In the genomic region with DNA sequence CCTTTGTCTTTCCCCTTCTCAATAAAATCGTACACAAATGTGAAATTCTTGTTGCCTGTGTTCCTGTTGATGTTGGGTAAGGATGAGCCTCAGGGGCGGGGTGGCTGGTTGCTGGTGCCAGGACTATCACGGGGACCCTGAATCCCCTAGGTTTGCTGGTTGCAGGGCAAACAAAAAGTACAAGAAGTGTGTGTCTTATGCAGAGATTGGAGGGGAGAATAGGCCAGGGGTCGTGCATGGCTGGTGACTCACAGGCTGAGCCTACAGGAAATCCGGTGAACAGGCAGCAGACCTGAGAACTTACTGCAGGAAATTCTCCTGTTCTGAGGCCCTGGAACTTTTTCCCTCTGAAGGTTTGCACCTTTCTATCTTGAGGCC, we compare ENCODE assay signal across 11 cellular contexts. TPM values are rescaled to one million over a fixed set of nuclear protein-coding genes. Genes with fewer than 3 reads are reported as not detected.
A peak's percentile ranks its signal among the peaks of the same experiment; 100 is the strongest.
DNase-seq lines count a peak whose midpoint lies in the region; ATAC-seq, FAIRE-seq and TF ChIP-seq lines count a peak whose summit lies in the region.
"Had no signal": no experiment of that assay in that cellular context is flagged by ENCODE, and none has a peak within 500 bp of the region (broad histone marks: within the 10 kb centered on the region; RNA-seq: fewer than 3 reads in every experiment).

No MANE protein-coding gene starts in this region.

- 32 to 41% methylated on average over 5 of the region's 5 CpGs for WGBS in heart right ventricle, 2 donors
- WGBS in pancreas, 2 donors: 52 to 65% methylated on average over 5 of the region's 5 CpGs

- H3K36me3 Mint-ChIP-seq in activated naive CD8-positive, alpha-beta T cell treated with anti-CD3 and anti-CD28 coated beads, Interleukin-2, amount 10 ng/mL, durations not matched to agents 7 days and 5 days: peaks cover 7% of the 10 kb centered on the region

- no peaks in the 10 kb centered on the region for H3K27me3 Mint-ChIP-seq in activated naive CD8-positive, alpha-beta T cell treated with anti-CD3 and anti-CD28 coated beads, Interleukin-2, amount 10 ng/mL, durations not matched to agents 7 days and 5 days

- intact Hi-C loops in heart right ventricle (cut with DNase I): loop anchor here in 1 of 10 donors (2.0 kb wide), 1 partner anchor 14 kb away; no protein-coding TSS in a partner anchor
- intact Hi-C loops in left cardiac atrium (cut with DNase I): no loop called here
- intact Hi-C loops in pancreas (cut with DNase I): no loop called here

- H3K27me3 ChIP-seq in heart right ventricle (peaks cover 0 to 67% (median 37%) of the 10 kb centered on the region in 7 donors), pancreas (peaks cover 0 to 45% (median 2%) of the 10 kb centered on the region in 4 donors)
- no peaks in the 10 kb centered on the region for H3K27me3 ChIP-seq in effector memory CD4-positive, alpha-beta T cell (replicated peaks; ENCODE audit: control insufficient read depth, insufficient read depth, low read length, poor library complexity, severe bottlenecking)

- no peaks in the 10 kb centered on the region for H3K9me3 Mint-ChIP-seq in activated naive CD8-positive, alpha-beta T cell treated with anti-CD3 and anti-CD28 coated beads, Interleukin-2, amount 10 ng/mL, durations not matched to agents 7 days and 5 days

- DNase-seq in heart right ventricle (no peak), left cardiac atrium (no peak), kidney tubule cell (ENCODE audit: low spot score) (peak; percentile 68), pancreas (no peak), 8988T (no peak)
- no peak for DNase-seq in activated naive CD8-positive, alpha-beta T cell treated with anti-CD3 and anti-CD28 coated beads, Interleukin-2, amount 10 ng/mL, durations not matched to agents 7 days and 5 days
- no peak for DNase-seq in effector memory CD4-positive, alpha-beta T cell

- peaks cover 33% of the 10 kb centered on the region for H3K4me1 Mint-ChIP-seq in activated naive CD8-positive, alpha-beta T cell treated with anti-CD3 and anti-CD28 coated beads, Interleukin-2, amount 10 ng/mL, durations not matched to agents 7 days and 5 days

- no peak for FAIRE-seq in pancreas (lab: Jason Lieb, UNC)
- FAIRE-seq: GM18507 had no signal

- H3K9me3 ChIP-seq in heart right ventricle (no peaks in the 10 kb centered on the region), pancreas (no peaks in the 10 kb centered on the region)
- H3K9me3 ChIP-seq in effector memory CD4-positive, alpha-beta T cell (ENCODE audit: control insufficient read depth, low read length): no peaks in the 10 kb centered on the region
- H3K9me3 ChIP-seq: HAP-1 had no signal

- peak overlapping the region; percentile 52 for H3K4me3 Mint-ChIP-seq in activated naive CD8-positive, alpha-beta T cell treated with anti-CD3 and anti-CD28 coated beads, Interleukin-2, amount 10 ng/mL, durations not matched to agents 7 days and 5 days

- ATAC-seq in heart right ventricle: peak in 2 of 8 donors; percentile 25 to 28
- no peak for ATAC-seq in left cardiac atrium
- ATAC-seq in activated naive CD8-positive, alpha-beta T cell treated with anti-CD3 and anti-CD28 coated beads, Interleukin-2, amount 10 ng/mL, durations not matched to agents 7 days and 5 days (ENCODE audit: low read depth): no peak
- no peak for ATAC-seq in HG02973 (IDR thresholded peaks at IDR 0.05; ENCODE audit: unreplicated experiment)
- no peak for ATAC-seq in pancreas

- TF ChIP-seq CTCF in heart right ventricle (IDR thresholded peaks at IDR 0.05) (no peak), pancreas (IDR thresholded peaks at IDR 0.05) (no peak)

- H3K4me1 ChIP-seq in heart right ventricle: peaks cover 0 to 43% (median 18%) of the 10 kb centered on the region in 9 donors
- H3K4me1 ChIP-seq in pancreas: no peaks in the 10 kb centered on the region
- H3K4me1 ChIP-seq in effector memory CD4-positive, alpha-beta T cell (ENCODE audit: control insufficient read depth, insufficient read depth, low read length, poor library complexity, severe bottlenecking): peaks cover 10% of the 10 kb centered on the region

- H3K36me3 ChIP-seq in heart right ventricle: no peaks in the 10 kb centered on the region
- H3K36me3 ChIP-seq in pancreas: no peaks in the 10 kb centered on the region
- H3K36me3 ChIP-seq in effector memory CD4-positive, alpha-beta T cell (ENCODE audit: control insufficient read depth, insufficient read depth, low read length): no peaks in the 10 kb centered on the region
- H3K36me3 ChIP-seq: HAP-1 had no signal

- peak overlapping the region; percentile 65 for H3K27ac Mint-ChIP-seq in activated naive CD8-positive, alpha-beta T cell treated with anti-CD3 and anti-CD28 coated beads, Interleukin-2, amount 10 ng/mL, durations not matched to agents 7 days and 5 days

- POLR2A ChIA-PET in activated naive CD8-positive, alpha-beta T cell treated with anti-CD3 and anti-CD28 coated beads, Interleukin-2, amount 10 ng/mL, durations not matched to agents 7 days and 5 days (lab: Charles Lee): no interaction called here

- peak overlapping the region in 6 of 10 donors; percentile 25 to 48 (median 42) for H3K4me3 ChIP-seq in heart right ventricle
- H3K4me3 ChIP-seq in pancreas: no peak overlapping the region
- no peak overlapping the region for H3K4me3 ChIP-seq in effector memory CD4-positive, alpha-beta T cell (ENCODE audit: insufficient read depth, low read depth, low read length, poor library complexity, severe bottlenecking)
- H3K4me3 ChIP-seq: HAP-1, SK-N-MC had no signal

- H3K27ac ChIP-seq in heart right ventricle (peak overlapping the region in 9 of 10 donors; percentile 16 to 82 (median 62)), pancreas (no peak overlapping the region)
- H3K27ac ChIP-seq in effector memory CD4-positive, alpha-beta T cell (ENCODE audit: insufficient read depth, low read length, poor library complexity, severe bottlenecking): no peak overlapping the region
- H3K27ac ChIP-seq: SK-N-MC had no signal

RNA-seq across cellular contexts. Expression of gene ANXA2R, which starts 5.5 kb away (rescaled TPM):
- total RNA-seq in heart right ventricle (1 to 10 TPM in 4 of 10 donors, under 1 TPM in 6; 0.42 to 1.8 (median 0.87) TPM), left cardiac atrium (1 to 10 TPM; 1.6 to 1.9 TPM), pancreas (under 1 TPM; 0.32 to 0.90 (median 0.47) TPM)
- polyA plus RNA-seq in heart right ventricle (1 to 10 TPM; 2.4 to 3.4 TPM), pancreas (1 to 10 TPM in 1 of 2 donors, under 1 TPM in 1; 0.87 to 1.9 TPM)
- total RNA-seq in activated naive CD8-positive, alpha-beta T cell treated with anti-CD3 and anti-CD28 coated beads, Interleukin-2, amount 10 ng/mL, durations not matched to agents 7 days and 5 days: 10 to 100 TPM; 39.2 to 41.1 TPM

Comparison
In these comparisons a context has a peak if more than half of its experiments do, and no peak if none do; other contexts are left out.
1. H3K27ac ChIP-seq: peak in heart right ventricle (9 of 10); none in pancreas (0 of 4) and effector memory CD4-positive, alpha-beta T cell (single experiment).
2. H3K4me3 ChIP-seq: peak in heart right ventricle (6 of 10); none in pancreas (0 of 4) and effector memory CD4-positive, alpha-beta T cell (single experiment).
3. RNA of gene ANXA2R, which starts 5.5 kb away (total RNA-seq): 39.2 to 41.1 TPM in activated naive CD8-positive, alpha-beta T cell treated with anti-CD3 and anti-CD28 coated beads, Interleukin-2, amount 10 ng/mL, durations not matched to agents 7 days and 5 days; 1.6 to 1.9 TPM in left cardiac atrium, 0.42 to 1.8 TPM in heart right ventricle and 0.32 to 0.90 TPM in pancreas; every median in the first group is over 10 times any median in the second.